ENCODE assay signal across 15 cellular contexts in the genomic region with DNA sequence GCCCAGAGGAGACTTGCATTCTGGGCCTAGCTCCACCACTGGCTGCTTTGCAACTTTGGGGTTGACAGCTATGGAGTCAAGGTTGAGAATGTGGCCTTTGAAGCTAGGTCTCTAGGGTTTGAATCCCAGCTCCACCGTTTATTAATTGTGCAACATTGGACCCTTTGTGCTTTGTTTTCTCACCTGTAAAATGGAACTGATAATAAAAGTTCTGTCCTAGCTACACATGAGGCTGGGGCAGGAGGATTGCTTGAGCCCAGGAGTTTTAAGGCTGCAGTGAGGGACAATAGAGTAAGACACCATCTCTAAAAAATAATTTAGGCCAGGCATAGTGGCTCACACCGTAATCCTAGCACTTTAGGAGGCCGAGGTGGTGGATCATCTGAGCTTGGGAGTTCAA. TPM values are rescaled to one million over a fixed set of nuclear protein-coding genes. Genes with fewer than 3 reads are reported as not detected.
"Had no signal": no experiment of that assay in that cellular context is flagged by ENCODE, and none has a peak within 500 bp of the region (broad histone marks: within the 10 kb centered on the region; RNA-seq: fewer than 3 reads in every experiment).

No MANE protein-coding gene starts in this region.

- H3K27ac ChIP-seq: gastrocnemius medialis had no signal

- H3K4me3 Mint-ChIP-seq: activated CD8-positive, alpha-beta T cell treated with anti-CD3 and anti-CD28 coated beads, Interleukin-2, amount 10 ng/mL, durations not matched to agents 7 days and 5 days; activated T-helper 1 cell treated with anti-CD3 and anti-CD28 coated beads, Interleukin-12 subunit alpha, Interleukin-12 subunit beta, Interleukin-2, Interleukin-4 antibody, amounts not matched to agents 30 ng/mL and 10 ng/mL and 1 ng/mL, durations not matched to agents 14 hours and 24 hours and 36 hours; stimulated activated naive B cell treated with anti-CD40 and anti-IgM and Interleukin-4, amounts not matched to agents 10 μg/mL and 1 μg/mL and 100 μg/mL, for 72 hours had no signal

- H3K9me3 Mint-ChIP-seq: activated T-helper 1 cell treated with anti-CD3 and anti-CD28 coated beads, Interleukin-12 subunit alpha, Interleukin-12 subunit beta, Interleukin-2, Interleukin-4 antibody, amounts not matched to agents 30 ng/mL and 10 ng/mL and 1 ng/mL, durations not matched to agents 14 hours and 24 hours and 36 hours; stimulated activated naive B cell treated with anti-CD40 and anti-IgM and Interleukin-4, amounts not matched to agents 10 μg/mL and 1 μg/mL and 100 μg/mL, for 72 hours had no signal

- DNase-seq: activated CD8-positive, alpha-beta T cell treated with anti-CD3 and anti-CD28 coated beads, Interleukin-2, amount 10 ng/mL, durations not matched to agents 7 days and 5 days; activated naive CD4-positive, alpha-beta T cell treated with Interleukin-2 at 50 U/mL for 16 hours; colonic mucosa; gastrocnemius medialis; left ventricle myocardium superior; mesendoderm; small intestine; stimulated activated naive B cell treated with anti-CD40 and anti-IgM and Interleukin-4, amounts not matched to agents 10 μg/mL and 1 μg/mL and 100 μg/mL, for 72 hours; substantia nigra; trophoblast cell had no signal

- H3K36me3 Mint-ChIP-seq: stimulated activated naive B cell treated with anti-CD40 and anti-IgM and Interleukin-4, amounts not matched to agents 10 μg/mL and 1 μg/mL and 100 μg/mL, for 72 hours had no signal

- ATAC-seq: activated CD4-positive, CD25-positive, alpha-beta regulatory T cell treated with anti-CD3 and anti-CD28 coated beads, Interleukin-2, amount 50 U/mL, for 24 hours; activated CD8-positive, alpha-beta T cell treated with anti-CD3 and anti-CD28 coated beads, Interleukin-2, amount 10 ng/mL, durations not matched to agents 7 days and 5 days; gastrocnemius medialis; left ventricle myocardium superior; stimulated activated naive B cell treated with anti-CD40 and anti-IgM and Interleukin-4, amounts not matched to agents 10 μg/mL and 1 μg/mL and 100 μg/mL, for 72 hours had no signal

- H3K27me3 ChIP-seq: colonic mucosa, gastrocnemius medialis had no signal

- H3K9me3 ChIP-seq: colonic mucosa, gastrocnemius medialis had no signal

- H3K27ac Mint-ChIP-seq: activated CD8-positive, alpha-beta T cell treated with anti-CD3 and anti-CD28 coated beads, Interleukin-2, amount 10 ng/mL, durations not matched to agents 7 days and 5 days had no signal

RNA-seq across cellular contexts. Expression of gene MEX3A, which starts 17.0 kb away (rescaled TPM):
- total RNA-seq: gastrocnemius medialis had no signal

RNA-seq across cellular contexts. Expression of gene RAB25, which starts 38.3 kb away (rescaled TPM):
- total RNA-seq: cardiac septum; fibroblast of lung; left ventricle myocardium superior; T-helper 2 cell treated with Interferon-gamma antibody and Interleukin-4, amounts not matched to agents 100 ng/mL and 5 ng/mL, for 36 hours had no signal
- polyA plus RNA-seq: fibroblast of lung had no signal
